In genomic region chr1:152110860-152111514, GRCh38 we compare ENCODE assay signal across 9 cellular contexts. TPM values are rescaled to one million over a fixed set of nuclear protein-coding genes. Genes with fewer than 3 reads are reported as not detected.
DNase-seq lines count a peak whose midpoint lies in the region; ATAC-seq, FAIRE-seq and TF ChIP-seq lines count a peak whose summit lies in the region.
"Had no signal": no experiment of that assay in that cellular context is flagged by ENCODE, and none has a peak within 500 bp of the region (broad histone marks: within the 10 kb centered on the region; RNA-seq: fewer than 3 reads in every experiment).

No MANE protein-coding gene starts in this region.

- H3K27me3 ChIP-seq in GM12878 (replicated peaks in 1 of 2; ENCODE audit: control insufficient read depth in 2 of 2, insufficient read depth in 2 of 2, low read length in 1 of 2): peaks cover 19 to 42% of the 10 kb centered on the region in 2 experiments

- peaks cover 4% of the 10 kb centered on the region for H3K27me3 Mint-ChIP-seq in chondrocyte (ENCODE audit: low read depth)
- H3K27me3 Mint-ChIP-seq: brain had no signal

- DNase-seq in Right ventricle myocardium inferior (ENCODE audit: missing footprints): peak; percentile 60
- DNase-seq in cardiac septum (ENCODE audit: low spot score): no peak
- DNase-seq in NOMO-1 (lab: John Stamatoyannopoulos, UW; ENCODE audit: unreplicated experiment in 2 of 2): peak; percentile 56 to 64
- DNase-seq in GM12878 (ENCODE audit: low read depth, low spot score): no peak
- DNase-seq in kidney glomerular epithelial cell (lab: John Stamatoyannopoulos, UW): peak; percentile 58
- DNase-seq in stimulated activated CD8-positive, alpha-beta memory T cell treated with anti-CD3 and anti-CD28 coated beads, Interleukin-4, amount 100 ng/mL, for 48 hours: peak; percentile 50
- no peak for DNase-seq in HTR-8/SVneo (ENCODE audit: insufficient read length, low spot score)
- no peak for DNase-seq in chondrocyte (ENCODE audit: low spot score)

- no peak overlapping the region for H3K27ac Mint-ChIP-seq in chondrocyte (ENCODE audit: unreplicated experiment)
- H3K27ac Mint-ChIP-seq: brain had no signal

- H3K4me2 ChIP-seq in GM12878 (ENCODE audit: control insufficient read depth, insufficient read depth): peak overlapping the region; percentile 66

- H3K9me3 ChIP-seq in GM12878 (replicated peaks; ENCODE audit: control insufficient read depth, insufficient read depth, low read length): no peaks in the 10 kb centered on the region; the same call in 2 of the 3 replicates

- peaks cover 11% of the 10 kb centered on the region for H3K9me3 Mint-ChIP-seq in chondrocyte (ENCODE audit: low read depth)

- intact Hi-C loops in Right ventricle myocardium inferior (cut with DNase I): no loop called here
- intact Hi-C loops in cardiac septum (cut with DNase I): no loop called here
- intact Hi-C loops in GM12878 (cut with micrococcal nuclease; ENCODE audit: unreplicated experiment): no loop called here

- FAIRE-seq in GM12878 (lab: Jason Lieb, UNC) (no peak), HTR-8/SVneo (lab: Jason Lieb, UNC) (no peak)

- peak overlapping the region; percentile 44; the same call in 1 of the 2 replicates for H3K4me3 ChIP-seq in GM12878

- H3K4me3 Mint-ChIP-seq in chondrocyte (ENCODE audit: unreplicated experiment): no peak overlapping the region
- H3K4me3 Mint-ChIP-seq: brain had no signal

- H3K4me1 Mint-ChIP-seq in chondrocyte (ENCODE audit: low read depth): no peaks in the 10 kb centered on the region
- H3K4me1 Mint-ChIP-seq: brain had no signal

- CTCF ChIA-PET in GM12878 (lab: Yijun Ruan, JAX): no interaction called here

- H3K27ac ChIP-seq in GM12878 (ENCODE audit: control insufficient read depth, insufficient read depth): no peak overlapping the region

- H3K9ac ChIP-seq in GM12878 (ENCODE audit: control insufficient read depth, insufficient read depth, low read length): no peak overlapping the region

- POLR2A ChIA-PET in GM12878 (lab: Charles Lee): no interaction called here

- peaks cover 5% of the 10 kb centered on the region for H3K36me3 Mint-ChIP-seq in chondrocyte (ENCODE audit: low read depth)
- H3K36me3 Mint-ChIP-seq: brain had no signal

- no peaks in the 10 kb centered on the region for H3K79me2 ChIP-seq in GM12878 (ENCODE audit: control insufficient read depth, insufficient read depth, low read length)

- SMC1A ChIA-PET in GM12878 (lab: Charles Lee; ENCODE audit: uncharacterized antibody, unreplicated experiment): no interaction called here

- RAD21 ChIA-PET in GM12878 (lab: Charles Lee; ENCODE audit: unreplicated experiment): no interaction called here

- ATAC-seq in Right ventricle myocardium inferior: peak; percentile 39
- ATAC-seq in GM12878: no peak

- H2AFZ ChIP-seq in GM12878 (ENCODE audit: control insufficient read depth, low read depth, low read length): peak overlapping the region; percentile 48

- H3K4me1 ChIP-seq in GM12878 (ENCODE audit: control insufficient read depth, insufficient read depth, low read length): peaks cover 5% of the 10 kb centered on the region

- WGBS in GM12878 (ENCODE audit: insufficient coverage, insufficient replicate concordance, low lambda C conversion rate, missing lambda C conversion rate): 5% methylated on average over 60 of the region's 60 CpGs

- H4K20me1 ChIP-seq in GM12878 (ENCODE audit: control insufficient read depth, insufficient read depth): no peaks in the 10 kb centered on the region; the same call in 1 of the 2 replicates

- no peak for TF ChIP-seq RAD21 in GM12878 (IDR thresholded peaks at IDR 0.05; ENCODE audit: insufficient read depth, low read depth, low read length)

- in situ Hi-C loops in GM12878 (cut with MboI): no loop called here

- BruUV-seq in GM12878 (replicated peaks; lab: Mats Ljungman, UMichigan): no TSS peak

- TF ChIP-seq POLR2A in GM12878 (IDR thresholded peaks at IDR 0.05; ENCODE audit: low read depth, low read length): no peak

- TF ChIP-seq CTCF in GM12878 (IDR thresholded peaks at IDR 0.05 in 2 of 3, conservative IDR thresholded peaks at IDR 0.05 in 1 of 3; ENCODE audit: control insufficient read depth in 2 of 3, extremely low read depth in 1 of 3, insufficient read depth in 1 of 3, low read depth in 3 of 3, low read length in 3 of 3) (no peak), chondrocyte (IDR thresholded peaks at IDR 0.05) (no peak)

- no peaks in the 10 kb centered on the region for H3K36me3 ChIP-seq in GM12878 (ENCODE audit: control insufficient read depth in 2 of 2, insufficient read depth in 2 of 2, low read length in 1 of 2)

- TF ChIP-seq EP300 in GM12878 (IDR thresholded peaks at IDR 0.05; ENCODE audit: borderline replicate concordance in 1 of 2, control insufficient read depth in 1 of 2, low read depth in 2 of 2, low read length in 2 of 2): no peak

TF ChIP-seq in GM12878, 131 proteins besides CTCF, POLR2A, EP300 and RAD21 (continues in another document):
- TF ChIP-seq HDAC6 (IDR thresholded peaks at IDR 0.05; ENCODE audit: unreplicated experiment): peak; percentile 11
- peak; percentile 70 for TF ChIP-seq SUZ12 (IDR thresholded peaks at IDR 0.05; ENCODE audit: unreplicated experiment)
- TF ChIP-seq SP1 (IDR thresholded peaks at IDR 0.05; ENCODE audit: low read depth, low read length): no peak

RNA-seq across cellular contexts. Expression of gene TCHH, which starts 4.3 kb away (rescaled TPM):
- total RNA-seq in Right ventricle myocardium inferior (not detected), cardiac septum (0.05 TPM), GM12878 (2014; rRNA removed) (not detected in 2 replicates), GM12878 (2014; rRNA removed; fragmentation: Illumina TruSeq; extraction: Trizol) (not detected in 2 replicates), GM12878 (2021) (not detected in 2 replicates), chondrocyte (not detected in 3 replicates)
- not detected in 2 replicates for total RNA-seq in GM12878 (2013; cell fraction: nucleolus; rRNA removed)
- polyA plus RNA-seq in GM12878 (2011; ENCODE audit: low read depth): not detected
- polyA plus RNA-seq in GM12878 (2011; rRNA removed) (not detected in 2 replicates), GM12878 (2014; fragmentation: Illumina TruSeq; extraction: Trizol) (not detected in 2 replicates), GM12878 (2014; fragmentation: Nextera tagmentation; extraction: Ambion mirVana) (not detected), GM12878 (2014; rRNA removed) (0.01 TPM in 1 of 2 replicates, not detected in the other), GM12878 (2016; fragmentation: Nextera tagmentation; extraction: Ambion mirVana) (not detected)
- not detected in 2 replicates for polyA plus RNA-seq in GM12878 (2011; cell fraction: cytosol; rRNA removed)
- not detected in 2 replicates for polyA plus RNA-seq in GM12878 (2011; cell fraction: nucleus; rRNA removed)
- polyA plus RNA-seq in GM12878 (2012): 0.04 and 0.07 TPM in 2 replicates
- polyA minus RNA-seq in GM12878 (2011; rRNA and poly(A)+ RNA removed): not detected in 2 replicates
- polyA minus RNA-seq in GM12878 (2011; cell fraction: cytosol; rRNA and poly(A)+ RNA removed): not detected in 2 replicates
- not detected in 2 replicates for polyA minus RNA-seq in GM12878 (2011; cell fraction: nucleus; rRNA and poly(A)+ RNA removed)

RNA-seq across cellular contexts. Expression of gene TCHHL1, which starts 22.1 kb away (rescaled TPM):
- not detected for total RNA-seq in Right ventricle myocardium inferior
- total RNA-seq in cardiac septum: not detected
- not detected in 2 replicates for total RNA-seq in GM12878 (2013; cell fraction: nucleolus; rRNA removed)
- not detected in 2 replicates for total RNA-seq in GM12878 (2014; rRNA removed)
- total RNA-seq in GM12878 (2014; rRNA removed; fragmentation: Illumina TruSeq; extraction: Trizol): not detected in 2 replicates
- total RNA-seq in GM12878 (2021): not detected in 2 replicates
- polyA plus RNA-seq in GM12878 (2011; ENCODE audit: low read depth): not detected
- polyA plus RNA-seq in GM12878 (2011; rRNA removed): not detected in 2 replicates
- not detected in 2 replicates for polyA plus RNA-seq in GM12878 (2011; cell fraction: cytosol; rRNA removed)
- not detected in 2 replicates for polyA plus RNA-seq in GM12878 (2011; cell fraction: nucleus; rRNA removed)
- polyA plus RNA-seq in GM12878 (2012): not detected in 2 replicates
- not detected in 2 replicates for polyA plus RNA-seq in GM12878 (2014; fragmentation: Illumina TruSeq; extraction: Trizol)
- not detected for polyA plus RNA-seq in GM12878 (2014; fragmentation: Nextera tagmentation; extraction: Ambion mirVana)
- polyA plus RNA-seq in GM12878 (2014; rRNA removed): not detected in 2 replicates
- polyA plus RNA-seq in GM12878 (2016; fragmentation: Nextera tagmentation; extraction: Ambion mirVana): not detected
- polyA minus RNA-seq in GM12878 (2011; rRNA and poly(A)+ RNA removed): not detected in 2 replicates
- polyA minus RNA-seq in GM12878 (2011; cell fraction: cytosol; rRNA and poly(A)+ RNA removed): not detected in 2 replicates
- polyA minus RNA-seq in GM12878 (2011; cell fraction: nucleus; rRNA and poly(A)+ RNA removed): not detected in 2 replicates
- not detected in 3 replicates for total RNA-seq in chondrocyte

RNA-seq across cellular contexts. Expression of gene RPTN, which starts 48.0 kb away (rescaled TPM):
- total RNA-seq in Right ventricle myocardium inferior (not detected), cardiac septum (not detected), GM12878 (2014; rRNA removed) (not detected in 2 replicates), GM12878 (2014; rRNA removed; fragmentation: Illumina TruSeq; extraction: Trizol) (not detected in 2 replicates), GM12878 (2021) (not detected in 2 replicates), chondrocyte (not detected in 3 replicates)
- not detected in 2 replicates for total RNA-seq in GM12878 (2013; cell fraction: nucleolus; rRNA removed)
- polyA plus RNA-seq in GM12878 (2011; ENCODE audit: low read depth): not detected
- polyA plus RNA-seq in GM12878 (2011; rRNA removed) (not detected in 2 replicates), GM12878 (2014; fragmentation: Illumina TruSeq; extraction: Trizol) (not detected in 2 replicates), GM12878 (2014; fragmentation: Nextera tagmentation; extraction: Ambion mirVana) (not detected), GM12878 (2014; rRNA removed) (not detected in 2 replicates), GM12878 (2016; fragmentation: Nextera tagmentation; extraction: Ambion mirVana) (not detected)
- polyA plus RNA-seq in GM12878 (2011; cell fraction: cytosol; rRNA removed): not detected in 2 replicates
- 0.03 TPM in 1 of 2 replicates, not detected in the other for polyA plus RNA-seq in GM12878 (2011; cell fraction: nucleus; rRNA removed)
- polyA plus RNA-seq in GM12878 (2012): not detected in 2 replicates
- not detected in 2 replicates for polyA minus RNA-seq in GM12878 (2011; rRNA and poly(A)+ RNA removed)
- polyA minus RNA-seq in GM12878 (2011; cell fraction: cytosol; rRNA and poly(A)+ RNA removed): not detected in 2 replicates
- not detected in 2 replicates for polyA minus RNA-seq in GM12878 (2011; cell fraction: nucleus; rRNA and poly(A)+ RNA removed)

Comparison
In these comparisons a context has a peak if more than half of its experiments do, and no peak if none do; other contexts are left out.
1. DNase-seq: peak in Right ventricle myocardium inferior (single experiment), NOMO-1 (2 of 2), kidney glomerular epithelial cell (single experiment) and stimulated activated CD8-positive, alpha-beta memory T cell treated with anti-CD3 and anti-CD28 coated beads, Interleukin-4, amount 100 ng/mL, for 48 hours (single experiment); none in cardiac septum (single experiment), GM12878 (single experiment), HTR-8/SVneo (single experiment) and chondrocyte (single experiment).